In the genomic region with DNA sequence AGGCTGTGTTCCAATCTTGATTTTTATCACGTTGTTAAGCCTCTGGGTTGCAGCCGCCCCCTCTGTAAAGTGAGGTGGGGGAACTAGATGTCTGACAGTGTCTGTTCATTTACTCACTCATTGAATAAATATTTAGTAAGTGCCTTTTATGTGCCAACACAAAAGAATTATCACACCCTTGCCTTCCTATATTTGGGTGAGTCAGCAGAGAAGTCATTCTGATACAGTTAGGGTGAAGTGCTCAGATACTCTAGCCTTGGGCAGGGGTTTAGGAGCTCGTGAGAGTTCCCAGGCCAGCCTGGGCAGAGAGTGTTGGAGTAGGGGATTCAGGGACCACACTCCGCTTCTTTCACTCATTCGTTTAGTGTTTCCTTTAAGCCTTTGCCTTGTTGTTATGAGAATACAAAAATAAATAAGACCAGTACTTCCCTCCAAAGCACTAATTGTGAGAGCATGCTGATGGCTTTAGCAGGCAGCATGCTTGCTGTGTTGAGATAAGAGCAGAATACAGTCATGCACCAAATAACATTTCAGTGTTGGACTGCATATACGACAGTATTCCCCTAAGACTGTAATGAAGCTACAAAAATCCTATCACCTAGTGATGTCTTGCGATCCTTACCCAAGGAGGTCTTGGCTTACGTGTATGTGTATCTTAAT, we compare ENCODE assay signal across 14 cellular contexts.
DNase-seq lines count a peak whose midpoint lies in the region; FAIRE-seq and TF ChIP-seq lines count a peak whose summit lies in the region.
"Had no signal": no experiment of that assay in that cellular context is flagged by ENCODE, and none has a peak within 500 bp of the region (broad histone marks: within the 10 kb centered on the region; RNA-seq: fewer than 3 reads in every experiment).

No MANE protein-coding gene starts in this region.

- H3K9ac ChIP-seq in keratinocyte (ENCODE audit: control insufficient read depth, extremely low read depth, insufficient read depth, low read length): no peak overlapping the region

- H2AFZ ChIP-seq in ACC112 (ENCODE audit: low read length, unreplicated experiment): no peak overlapping the region
- H2AFZ ChIP-seq in keratinocyte (ENCODE audit: control insufficient read depth, low read length): no peak overlapping the region

- peaks cover 60% of the 10 kb centered on the region for H3K4me1 Mint-ChIP-seq in activated T-helper 1 cell treated with anti-CD3 and anti-CD28 coated beads, Interleukin-12 subunit alpha, Interleukin-12 subunit beta, Interleukin-2, Interleukin-4 antibody, amounts not matched to agents 30 ng/mL and 10 ng/mL and 1 ng/mL, durations not matched to agents 14 hours and 24 hours and 36 hours (ENCODE audit: low read depth)

- no peak overlapping the region for H3K4me3 Mint-ChIP-seq in activated T-helper 1 cell treated with anti-CD3 and anti-CD28 coated beads, Interleukin-12 subunit alpha, Interleukin-12 subunit beta, Interleukin-2, Interleukin-4 antibody, amounts not matched to agents 30 ng/mL and 10 ng/mL and 1 ng/mL, durations not matched to agents 14 hours and 24 hours and 36 hours
- H3K4me3 Mint-ChIP-seq: activated B cell treated with CpG ODN at 0.5 μM for 24 hours, mesothelial cell of epicardium had no signal

- H4K20me1 ChIP-seq in keratinocyte (ENCODE audit: control insufficient read depth, extremely low read depth, insufficient read depth, low read length): peaks cover 9% of the 10 kb centered on the region

- TF ChIP-seq POLR2A in GM12891 (IDR thresholded peaks at IDR 0.05; ENCODE audit: low read depth, low read length): no peak

- peaks cover 48% of the 10 kb centered on the region for H3K4me1 ChIP-seq in ACC112 (ENCODE audit: control insufficient read depth, insufficient read depth, low read length, unreplicated experiment)
- H3K4me1 ChIP-seq in keratinocyte (ENCODE audit: control insufficient read depth, extremely low read depth, insufficient read depth, low read length): peaks cover 41% of the 10 kb centered on the region

- H3K4me2 ChIP-seq in keratinocyte (ENCODE audit: control insufficient read depth, extremely low read depth, insufficient read depth, low read depth, low read length): peak overlapping the region; percentile 30

- no peaks in the 10 kb centered on the region for H3K9me3 ChIP-seq in keratinocyte (ENCODE audit: control insufficient read depth, low read depth, low read length)
- H3K9me3 ChIP-seq: gastroesophageal sphincter had no signal

- DNase-seq in HPDE6-E6E7 (ENCODE audit: extremely low spot score) (peak; percentile 27), keratinocyte (ENCODE audit: low read depth, low spot score) (no peak), GM19239 (ENCODE audit: insufficient read length, low spot score) (no peak), hepatic stellate cell (ENCODE audit: low spot score) (no peak), GM12891 (ENCODE audit: insufficient read length, low spot score) (no peak), HTR-8/SVneo (ENCODE audit: insufficient read length, low spot score) (no peak)
- DNase-seq in activated T-helper 1 cell treated with anti-CD3 and anti-CD28 coated beads, Interleukin-12 subunit alpha, Interleukin-12 subunit beta, Interleukin-2, Interleukin-4 antibody, amounts not matched to agents 30 ng/mL and 10 ng/mL and 1 ng/mL, durations not matched to agents 14 hours and 24 hours and 36 hours (ENCODE audit: low spot score): no peak
- DNase-seq: activated B cell treated with CpG ODN at 0.5 μM for 24 hours, amniotic stem cell, NCI-H1436, small intestine had no signal

- dilution Hi-C loops in keratinocyte (cut with MboI; ENCODE audit: extremely low pct_ligation_motif_present, low sequenced_read_pairs): no loop called here

- no peaks in the 10 kb centered on the region for H3K27me3 ChIP-seq in ACC112 (ENCODE audit: insufficient read depth, low read length)
- H3K27me3 ChIP-seq in keratinocyte (ENCODE audit: control insufficient read depth, extremely low read depth, insufficient read depth, low read length): no peaks in the 10 kb centered on the region
- H3K27me3 ChIP-seq: gastroesophageal sphincter had no signal

- no peaks in the 10 kb centered on the region for H3K27me3 Mint-ChIP-seq in activated T-helper 1 cell treated with anti-CD3 and anti-CD28 coated beads, Interleukin-12 subunit alpha, Interleukin-12 subunit beta, Interleukin-2, Interleukin-4 antibody, amounts not matched to agents 30 ng/mL and 10 ng/mL and 1 ng/mL, durations not matched to agents 14 hours and 24 hours and 36 hours (ENCODE audit: insufficient read depth)
- H3K27me3 Mint-ChIP-seq: activated B cell treated with CpG ODN at 0.5 μM for 24 hours had no signal

- FAIRE-seq in keratinocyte (lab: Jason Lieb, UNC) (peak; percentile 70), GM19239 (lab: Jason Lieb, UNC) (no peak), GM12891 (lab: Jason Lieb, UNC) (no peak), HTR-8/SVneo (lab: Jason Lieb, UNC) (no peak)
- FAIRE-seq: small intestine had no signal

- TF ChIP-seq CTCF in keratinocyte (optimal IDR thresholded peaks at IDR 0.05 in 1 of 3, IDR thresholded peaks at IDR 0.05 in 1 of 3, conservative IDR thresholded peaks at IDR 0.05 in 1 of 3; ENCODE audit: extremely low read depth in 1 of 3, insufficient read depth in 2 of 3, low read length in 3 of 3): no peak

- intact Hi-C loops in activated T-helper 1 cell treated with anti-CD3 and anti-CD28 coated beads, Interleukin-12 subunit alpha, Interleukin-12 subunit beta, Interleukin-2, Interleukin-4 antibody, amounts not matched to agents 30 ng/mL and 10 ng/mL and 1 ng/mL, durations not matched to agents 14 hours and 24 hours and 36 hours (cut with micrococcal nuclease): no loop called here

- H3K9me1 ChIP-seq in keratinocyte (ENCODE audit: control insufficient read depth, extremely low read depth, insufficient read depth, low read length): peaks cover 6% of the 10 kb centered on the region

- no peaks in the 10 kb centered on the region for H3K9me3 Mint-ChIP-seq in activated T-helper 1 cell treated with anti-CD3 and anti-CD28 coated beads, Interleukin-12 subunit alpha, Interleukin-12 subunit beta, Interleukin-2, Interleukin-4 antibody, amounts not matched to agents 30 ng/mL and 10 ng/mL and 1 ng/mL, durations not matched to agents 14 hours and 24 hours and 36 hours
- H3K9me3 Mint-ChIP-seq: activated B cell treated with CpG ODN at 0.5 μM for 24 hours, mesothelial cell of epicardium had no signal

- H3K27ac Mint-ChIP-seq in activated T-helper 1 cell treated with anti-CD3 and anti-CD28 coated beads, Interleukin-12 subunit alpha, Interleukin-12 subunit beta, Interleukin-2, Interleukin-4 antibody, amounts not matched to agents 30 ng/mL and 10 ng/mL and 1 ng/mL, durations not matched to agents 14 hours and 24 hours and 36 hours: peak overlapping the region; percentile 13
- H3K27ac Mint-ChIP-seq: activated B cell treated with CpG ODN at 0.5 μM for 24 hours, mesothelial cell of epicardium had no signal

- H3K4me3 ChIP-seq in ACC112 (ENCODE audit: low read depth, low read length) (no peak overlapping the region), keratinocyte (ENCODE audit: control insufficient read depth in 2 of 3, extremely low read depth in 1 of 3, insufficient read depth in 2 of 3, low read depth in 1 of 3, low read length in 3 of 3) (no peak overlapping the region)
- H3K4me3 ChIP-seq: gastroesophageal sphincter had no signal

- peaks cover 11% of the 10 kb centered on the region for H3K36me3 Mint-ChIP-seq in activated T-helper 1 cell treated with anti-CD3 and anti-CD28 coated beads, Interleukin-12 subunit alpha, Interleukin-12 subunit beta, Interleukin-2, Interleukin-4 antibody, amounts not matched to agents 30 ng/mL and 10 ng/mL and 1 ng/mL, durations not matched to agents 14 hours and 24 hours and 36 hours (ENCODE audit: low read depth)

- H3K79me2 ChIP-seq in ACC112 (ENCODE audit: control insufficient read depth, insufficient read depth, low read length, unreplicated experiment) (peaks cover 84% of the 10 kb centered on the region), keratinocyte (ENCODE audit: control insufficient read depth, insufficient read depth, low read length) (peaks cover 78% of the 10 kb centered on the region)

- H3K27ac ChIP-seq in ACC112 (ENCODE audit: low read depth, low read length) (peak overlapping the region; percentile 63), keratinocyte (ENCODE audit: control insufficient read depth, insufficient read depth, low read length) (peak overlapping the region; percentile 51)

- H3K36me3 ChIP-seq in ACC112 (ENCODE audit: insufficient read depth, low read length): no peaks in the 10 kb centered on the region
- H3K36me3 ChIP-seq in keratinocyte (ENCODE audit: control insufficient read depth in 2 of 2, extremely low read depth in 1 of 2, insufficient read depth in 2 of 2, low read length in 2 of 2): no peaks in the 10 kb centered on the region
- H3K36me3 ChIP-seq: gastroesophageal sphincter had no signal

TF ChIP-seq in GM12891, 5 proteins besides CTCF, POLR2A, EP300 and RAD21:
- TF ChIP-seq POU2F2 (IDR thresholded peaks at IDR 0.05; ENCODE audit: low read depth, low read length) (no peak), TAF1 (IDR thresholded peaks at IDR 0.05; ENCODE audit: low read depth, low read length) (no peak), POLR2AphosphoS5 (IDR thresholded peaks at IDR 0.05; ENCODE audit: low read depth, low read length) (no peak), PAX5 (IDR thresholded peaks at IDR 0.05; ENCODE audit: insufficient read depth, low read length, severe bottlenecking) (no peak), SPI1 (IDR thresholded peaks at IDR 0.05; ENCODE audit: low read depth, low read length) (no peak)
